Comparison of ENCODE assay signal across 1 cellular context in the genomic region with DNA sequence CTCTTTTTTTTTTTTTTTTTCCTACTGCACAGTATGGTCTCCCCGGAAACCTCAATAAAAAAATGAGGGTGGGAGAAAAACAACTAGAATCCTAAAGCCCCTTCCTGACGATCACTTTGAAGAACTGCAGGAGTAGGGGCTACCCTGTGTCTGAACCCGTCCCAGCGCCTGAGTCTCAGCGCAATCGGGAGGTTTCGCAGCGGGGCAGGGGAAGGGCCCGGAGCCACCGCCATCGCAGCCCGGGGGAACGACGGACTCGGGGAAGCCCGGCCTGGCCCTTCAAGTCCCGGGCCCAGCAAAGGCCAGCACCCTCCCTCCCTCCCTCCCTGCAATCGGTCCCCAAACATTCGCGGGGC.
A peak's percentile ranks its signal among the peaks of the same experiment; 100 is the strongest.
TF ChIP-seq lines count a peak whose summit lies in the region.

No MANE protein-coding gene starts in this region.

TF ChIP-seq in GM12878, 131 proteins besides CTCF, POLR2A, EP300 and RAD21:
- TF ChIP-seq, protein P1, sequence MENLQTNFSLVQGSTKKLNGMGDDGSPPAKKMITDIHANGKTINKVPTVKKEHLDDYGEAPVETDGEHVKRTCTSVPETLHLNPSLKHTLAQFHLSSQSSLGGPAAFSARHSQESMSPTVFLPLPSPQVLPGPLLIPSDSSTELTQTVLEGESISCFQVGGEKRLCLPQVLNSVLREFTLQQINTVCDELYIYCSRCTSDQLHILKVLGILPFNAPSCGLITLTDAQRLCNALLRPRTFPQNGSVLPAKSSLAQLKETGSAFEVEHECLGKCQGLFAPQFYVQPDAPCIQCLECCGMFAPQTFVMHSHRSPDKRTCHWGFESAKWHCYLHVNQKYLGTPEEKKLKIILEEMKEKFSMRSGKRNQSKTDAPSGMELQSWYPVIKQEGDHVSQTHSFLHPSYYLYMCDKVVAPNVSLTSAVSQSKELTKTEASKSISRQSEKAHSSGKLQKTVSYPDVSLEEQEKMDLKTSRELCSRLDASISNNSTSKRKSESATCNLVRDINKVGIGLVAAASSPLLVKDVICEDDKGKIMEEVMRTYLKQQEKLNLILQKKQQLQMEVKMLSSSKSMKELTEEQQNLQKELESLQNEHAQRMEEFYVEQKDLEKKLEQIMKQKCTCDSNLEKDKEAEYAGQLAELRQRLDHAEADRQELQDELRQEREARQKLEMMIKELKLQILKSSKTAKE (IDR thresholded peaks at IDR 0.05; ENCODE audit: low read depth, poor library complexity, severe bottlenecking) = no peak
- peak; percentile 31; the same call in 1 of the 2 replicates for TF ChIP-seq ZNF384 (IDR thresholded peaks at IDR 0.05; ENCODE audit: borderline replicate concordance, low read depth, low read length)
TF ChIP-seq in GM12878: peak in this region for 1.
